8 cellular contexts compared by ENCODE assay signal in the genomic region with DNA sequence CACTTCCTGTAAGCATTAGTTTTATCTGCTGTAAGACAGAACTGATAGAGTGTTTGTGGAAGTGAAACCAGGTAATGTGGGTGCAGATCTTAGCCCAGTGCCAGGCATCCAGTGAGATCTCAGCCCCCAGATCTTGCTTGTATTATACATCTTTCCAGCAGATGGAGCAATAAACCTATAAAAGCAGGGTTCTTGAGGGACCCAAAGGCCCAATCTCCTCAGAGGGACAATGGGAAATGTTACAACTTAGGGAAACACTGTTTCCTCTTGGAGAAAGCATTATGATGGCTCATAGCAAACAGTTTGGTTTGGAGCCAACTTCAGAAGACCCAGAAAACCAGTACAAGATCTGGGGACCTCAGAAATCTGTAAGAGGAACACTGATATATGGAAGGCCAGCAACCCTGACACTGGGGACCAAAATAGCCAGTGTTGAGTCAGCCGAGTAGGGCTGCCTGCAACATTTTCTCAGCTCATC.
DNase-seq lines count a peak whose midpoint lies in the region; ATAC-seq, FAIRE-seq and TF ChIP-seq lines count a peak whose summit lies in the region.

No MANE protein-coding gene starts in this region.

- 48 to 72% (median 63%) methylated on average over 1 of the region's 1 CpG for WGBS in stomach, 5 donors

- FAIRE-seq in D721Med (lab: Jason Lieb, UNC) = no peak

- no peaks in the 10 kb centered on the region for H3K36me3 ChIP-seq in stomach
- H3K36me3 ChIP-seq in MG63 = no peaks in the 10 kb centered on the region

- H3K27me3 ChIP-seq in stomach = no peaks in the 10 kb centered on the region
- no peaks in the 10 kb centered on the region for H3K27me3 ChIP-seq in MG63

- in situ Hi-C loops in astrocyte of the spinal cord (cut with HindIII; ENCODE audit: low sequenced_read_pairs) = no loop called here

- intact Hi-C loops in stomach (cut with DNase I; ENCODE audit: low total_unique reads) = loop anchor here (10.0 kb wide), 1 partner anchor 139 kb away; no protein-coding TSS in a partner anchor

- peak; percentile 100 for ATAC-seq in GM19397 (IDR thresholded peaks at IDR 0.05; ENCODE audit: unreplicated experiment)
- peak; percentile 100 for ATAC-seq in HG03196 (IDR thresholded peaks at IDR 0.05; ENCODE audit: unreplicated experiment)

- H3K9me3 ChIP-seq in stomach = no peaks in the 10 kb centered on the region
- H3K9me3 ChIP-seq in MG63 = no peaks in the 10 kb centered on the region

- peaks cover 0 to 4% (median 0%) of the 10 kb centered on the region in 4 donors for H3K4me1 ChIP-seq in stomach

- DNase-seq in D721Med (ENCODE audit: insufficient read length, low spot score) (no peak), NCI-H460 (ENCODE audit: extremely low read depth, low read depth) (peak; percentile 65), astrocyte of the spinal cord (ENCODE audit: low read depth, low spot score) (peak; percentile 67), iPS-NIHi7 (ENCODE audit: extremely low spot score) (peak; percentile 74), stomach (no peak), MG63 (no peak)

- no peak for TF ChIP-seq POLR2A in stomach (IDR thresholded peaks at IDR 0.05)

- peak; percentile 59 for TF ChIP-seq CTCF in D721Med (IDR thresholded peaks at IDR 0.05; ENCODE audit: insufficient read depth, missing control alignments)
- peak; percentile 64 for TF ChIP-seq CTCF in astrocyte of the spinal cord (IDR thresholded peaks at IDR 0.05; ENCODE audit: low read depth, low read length)
- peak in 4 of 7 experiments; percentile 29 to 50 (median 44) for TF ChIP-seq CTCF in stomach (IDR thresholded peaks at IDR 0.05)

- TF ChIP-seq EP300 in stomach (IDR thresholded peaks at IDR 0.05) = no peak

- H3K4me3 ChIP-seq in astrocyte of the spinal cord (ENCODE audit: low read depth, low read length) (no peak overlapping the region), stomach (no peak overlapping the region), MG63 (no peak overlapping the region)

- H3K27ac ChIP-seq in stomach = no peak overlapping the region

Comparison
In these comparisons a context has a peak if more than half of its experiments do, and no peak if none do; other contexts are left out.
1. DNase-seq: peak in NCI-H460 (single experiment), astrocyte of the spinal cord (single experiment) and iPS-NIHi7 (single experiment); none in D721Med (single experiment), stomach (single experiment) and MG63 (single experiment).
2. Peak in every context shown above with its lines, with median percentiles within 50 percentile points of each other: CTCF ChIP-seq.